ENCODE assay signal across 1 cellular context in the genomic region with DNA sequence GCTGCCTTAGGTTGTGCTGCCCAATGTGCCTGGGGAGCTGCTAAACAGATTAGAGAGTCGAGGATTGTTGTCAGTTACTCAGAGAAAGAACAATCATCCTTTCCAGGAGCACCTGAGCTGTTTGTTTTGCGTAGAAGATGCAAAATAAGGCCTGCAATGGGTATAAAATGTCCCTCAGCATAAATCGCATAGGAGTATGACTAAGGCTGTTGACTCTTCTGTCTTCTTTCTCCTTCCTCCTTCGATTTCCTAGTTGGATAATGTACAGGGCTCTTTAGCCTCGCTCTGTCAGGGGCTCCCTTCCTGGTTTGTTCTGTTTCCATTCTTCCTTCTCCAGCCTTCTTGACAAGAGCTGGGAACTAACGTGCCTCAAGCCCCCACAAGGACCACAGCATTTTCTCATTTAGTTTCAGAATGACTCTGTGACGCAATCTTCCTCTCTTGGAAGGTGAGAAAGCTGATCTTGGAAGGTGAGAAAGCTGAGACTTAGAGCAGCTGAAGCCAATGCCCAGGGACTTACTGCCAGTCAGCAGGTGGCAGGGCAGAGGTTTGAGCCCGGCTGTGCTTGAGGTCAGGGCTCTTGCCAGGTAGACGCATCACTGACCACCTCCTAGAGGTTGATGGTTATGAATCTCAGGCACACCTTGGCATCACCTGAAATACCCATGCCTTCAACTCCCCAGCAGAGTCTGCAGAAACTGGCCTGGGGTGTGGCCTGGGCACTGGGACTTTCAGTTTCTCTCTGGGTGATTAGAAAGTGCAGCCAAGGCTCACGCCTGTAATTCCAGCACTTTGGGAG.
TF ChIP-seq lines count a peak whose summit lies in the region.

No MANE protein-coding gene starts in this region.

TF ChIP-seq in IMR-90, 13 proteins besides CTCF, POLR2A, EP300 and RAD21:
- TF ChIP-seq CEBPB (IDR thresholded peaks at IDR 0.05; ENCODE audit: low read depth, low read length): peak; percentile 33; the same call in 1 of the 2 replicates
